ENCODE assay signal across 8 cellular contexts in the genomic region with DNA sequence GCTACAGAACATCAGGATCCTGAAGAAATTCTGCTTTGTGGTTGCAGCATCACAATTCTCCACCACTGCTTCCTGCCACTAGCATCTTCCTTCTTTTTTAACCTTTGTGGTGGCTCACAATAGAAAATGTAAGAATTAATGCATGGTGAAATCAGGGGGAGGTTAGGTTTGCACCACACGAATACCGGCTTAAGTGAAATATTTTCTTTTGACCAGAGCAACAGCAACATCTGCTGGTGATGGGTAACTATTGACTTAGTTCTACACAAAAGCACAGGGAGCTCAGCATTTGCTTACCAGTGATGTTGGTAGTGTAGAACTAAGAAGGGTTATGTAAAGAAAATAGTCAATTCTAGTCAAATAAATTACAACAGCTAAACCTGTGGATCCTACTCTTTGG.
DNase-seq lines count a peak whose midpoint lies in the region; ATAC-seq and TF ChIP-seq lines count a peak whose summit lies in the region.

No MANE protein-coding gene starts in this region.

- DNase-seq in COLO829 (ENCODE audit: low spot score), result peak; percentile 22
- DNase-seq in RWPE1 (ENCODE audit: low spot score), result peak; percentile 58
- peak; percentile 9 for DNase-seq in glomerular visceral epithelial cell (ENCODE audit: extremely low spot score)
- no peak for DNase-seq in T-helper 9 cell
- no peak for DNase-seq in T1000 (lab: John Stamatoyannopoulos, UW)

- POLR2A ChIA-PET in RWPE1 (lab: Yijun Ruan, JAX; ENCODE audit: low non-redundant PET), result no interaction called here

- CTCF ChIA-PET in RWPE1 (lab: Yijun Ruan, JAX), result interaction anchor here (0.6 to 0.9 kb wide), 5 partner anchors 9 to 1002 kb away, joined by 3 to 4 read pairs (median 3); no protein-coding TSS in a partner anchor

- TF ChIP-seq CTCF in RWPE1 (conservative IDR thresholded peaks at IDR 0.05; ENCODE audit: low read depth), result no peak

- peak; percentile 72 for ATAC-seq in GM18870 (IDR thresholded peaks at IDR 0.05; ENCODE audit: unreplicated experiment)
- peak; percentile 69 for ATAC-seq in HG03520 (IDR thresholded peaks at IDR 0.05; ENCODE audit: unreplicated experiment)
- ATAC-seq in GM21526 (IDR thresholded peaks at IDR 0.05; ENCODE audit: low FRiP score, unreplicated experiment), result no peak

- no peak overlapping the region for H3K27ac ChIP-seq in RWPE1

Comparison
In these comparisons a context has a peak if more than half of its experiments do, and no peak if none do; other contexts are left out.
1. DNase-seq: peak in COLO829 (single experiment), RWPE1 (single experiment) and glomerular visceral epithelial cell (single experiment); none in T-helper 9 cell (single experiment) and T1000 (single experiment).